In the genomic region with DNA sequence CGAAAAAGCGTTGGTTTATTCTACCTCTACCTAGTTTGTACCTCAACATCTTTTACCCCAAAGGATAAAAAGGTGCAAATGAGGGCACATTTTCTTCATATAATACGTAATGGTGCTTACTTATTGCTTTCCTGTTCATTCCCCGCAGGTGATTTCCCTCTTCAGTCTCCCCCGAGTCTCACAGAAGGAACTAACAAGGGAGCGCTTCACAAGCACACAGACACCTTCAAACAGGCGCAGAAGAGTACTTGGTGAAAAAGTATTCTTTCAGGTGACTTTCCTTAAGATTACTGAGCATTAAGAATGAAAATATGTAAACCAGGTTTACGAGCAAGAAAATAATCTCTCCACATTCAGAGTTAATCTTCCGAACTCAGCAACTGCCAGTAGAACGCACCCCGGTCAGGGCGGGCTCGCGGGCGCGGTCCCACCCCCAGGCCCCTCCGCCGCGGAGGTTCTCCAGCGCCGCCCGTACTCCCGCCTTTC, we compare ENCODE assay signal across 2 cellular contexts.
TF ChIP-seq lines count a peak whose summit lies in the region.

No MANE protein-coding gene starts in this region.

TF ChIP-seq in A549, 52 proteins besides CTCF, POLR2A, EP300 and RAD21:
- TF ChIP-seq CEBPB (IDR thresholded peaks at IDR 0.05) (no peak), CHD4 (IDR thresholded peaks at IDR 0.05; ENCODE audit: borderline replicate concordance) (no peak)

TF ChIP-seq in H1, 55 proteins besides CTCF, POLR2A, EP300 and RAD21:
- no peak for TF ChIP-seq ZNF274 (IDR thresholded peaks at IDR 0.05; ENCODE audit: borderline replicate concordance, extremely low read depth, low read length)
- no peak for TF ChIP-seq BACH1 (IDR thresholded peaks at IDR 0.05; ENCODE audit: low read length)
- no peak for TF ChIP-seq POLR2AphosphoS5 (IDR thresholded peaks at IDR 0.05; ENCODE audit: low read depth, low read length)
- TF ChIP-seq ASH2L (IDR thresholded peaks at IDR 0.05; ENCODE audit: low read length): peak; percentile 67
- peak; percentile 12 for TF ChIP-seq KDM4A (IDR thresholded peaks at IDR 0.05; ENCODE audit: low read depth, low read length, severe bottlenecking)
TF ChIP-seq in H1: peak in this region for 2.
